Comparison of ENCODE assay signal across 8 cellular contexts in the genomic region with DNA sequence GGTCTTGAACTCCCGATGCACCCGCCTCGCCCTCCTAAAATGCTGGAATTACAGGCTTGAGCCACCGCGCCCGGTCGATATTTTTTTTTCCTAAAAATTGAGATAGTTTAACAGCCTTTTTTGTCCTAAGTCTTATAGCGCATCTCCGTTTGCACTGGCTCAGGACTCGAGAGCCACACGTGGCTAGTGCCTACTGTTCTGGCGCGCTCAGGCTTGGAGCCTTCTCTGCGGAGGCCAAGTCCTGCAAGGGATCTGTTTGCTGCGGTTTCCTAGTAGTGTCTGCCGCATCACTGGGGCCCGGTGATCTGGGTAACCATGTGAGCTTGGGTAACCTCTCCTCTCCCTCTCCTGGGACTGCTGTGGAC. TPM values are rescaled to one million over a fixed set of nuclear protein-coding genes. Genes with fewer than 3 reads are reported as not detected.
DNase-seq lines count a peak whose midpoint lies in the region; ATAC-seq, FAIRE-seq and TF ChIP-seq lines count a peak whose summit lies in the region.

No MANE protein-coding gene starts in this region.

- H3K9me3 Mint-ChIP-seq in CD4-positive, alpha-beta memory T cell = no peaks in the 10 kb centered on the region

- peak overlapping the region; percentile 69 to 82 for H3K4me3 ChIP-seq in CD4-positive, alpha-beta memory T cell (ENCODE audit: low read length in 2 of 2)
- H3K4me3 ChIP-seq in MM.1S (ENCODE audit: low read length) (peak overlapping the region; percentile 99), muscle layer of colon (ENCODE audit: low read depth in 1 of 2, low read length in 2 of 2) (peak overlapping the region in 1 of 2 donors; percentile 94)

- peak overlapping the region; percentile 83 to 98 (median 88) for H3K4me3 Mint-ChIP-seq in CD4-positive, alpha-beta memory T cell

- H3K36me3 Mint-ChIP-seq in CD4-positive, alpha-beta memory T cell = peaks cover 11 to 28% of the 10 kb centered on the region in 2 donors

- H3K79me2 ChIP-seq in MM.1S (ENCODE audit: low read length) = peaks cover 43% of the 10 kb centered on the region

- DNase-seq in CD4-positive, alpha-beta memory T cell = peak in 2 of 5 donors; percentile 3 to 41
- DNase-seq in MM.1S = no peak
- no peak for DNase-seq in NCI-H1694 treated with DMSO at 0.1 percent for 48 hours (lab: John Stamatoyannopoulos, UW)
- no peak for DNase-seq in GM19239 (ENCODE audit: insufficient read length, low spot score)

- H2AFZ ChIP-seq in MM.1S (ENCODE audit: low read length) = peak overlapping the region; percentile 67

- no peaks in the 10 kb centered on the region for H3K9me3 ChIP-seq in CD4-positive, alpha-beta memory T cell (ENCODE audit: control insufficient read depth in 1 of 2, low read length in 2 of 2)
- H3K9me3 ChIP-seq in MM.1S (replicated peaks; ENCODE audit: insufficient read depth, low read length) = no peaks in the 10 kb centered on the region
- no peaks in the 10 kb centered on the region for H3K9me3 ChIP-seq in muscle layer of colon (ENCODE audit: low read length)

- H3K9me2 ChIP-seq in MM.1S (replicated peaks; ENCODE audit: insufficient read depth, low read length) = no peaks in the 10 kb centered on the region

- ATAC-seq in GM19035 (IDR thresholded peaks at IDR 0.05; ENCODE audit: unreplicated experiment) = no peak
- no peak for ATAC-seq in GM21717 (IDR thresholded peaks at IDR 0.05; ENCODE audit: unreplicated experiment)

- H4K20me1 ChIP-seq in MM.1S (ENCODE audit: insufficient read depth, low read length) = no peaks in the 10 kb centered on the region

- H3K4me2 ChIP-seq in MM.1S (ENCODE audit: low read depth, low read length) = peak overlapping the region; percentile 68

- no peak for FAIRE-seq in GM19239 (lab: Jason Lieb, UNC)

- intact Hi-C loops in CD4-positive, alpha-beta memory T cell (cut with micrococcal nuclease) = no loop called here

- H3F3A ChIP-seq in MM.1S (ENCODE audit: insufficient read depth, low read length) = no peaks in the 10 kb centered on the region

- H3K4me1 Mint-ChIP-seq in CD4-positive, alpha-beta memory T cell = peaks cover 26 to 46% (median 37%) of the 10 kb centered on the region in 4 donors

- peak overlapping the region; percentile 81 to 97 (median 95) for H3K27ac Mint-ChIP-seq in CD4-positive, alpha-beta memory T cell

- peaks cover 23% of the 10 kb centered on the region for H3K36me3 ChIP-seq in CD4-positive, alpha-beta memory T cell (ENCODE audit: insufficient read depth, low read length)
- H3K36me3 ChIP-seq in MM.1S (replicated peaks; ENCODE audit: insufficient read depth, low read length) = no peaks in the 10 kb centered on the region
- H3K36me3 ChIP-seq in muscle layer of colon (ENCODE audit: insufficient read depth, low read length) = peaks cover 35% of the 10 kb centered on the region

- H3K27me3 Mint-ChIP-seq in CD4-positive, alpha-beta memory T cell = no peaks in the 10 kb centered on the region

- POLR2A ChIA-PET in CD4-positive, alpha-beta memory T cell (lab: Charles Lee; ENCODE audit: partially characterized antibody) = interaction anchor here (0.9 to 6.7 kb wide), 10 partner anchors 9 to 640 kb away, joined by 3 to 126 read pairs (median 6); a partner anchor contains a TSS

- TF ChIP-seq CTCF in MM.1S (IDR thresholded peaks at IDR 0.05; ENCODE audit: low read length) = no peak

- H3K4me1 ChIP-seq in CD4-positive, alpha-beta memory T cell (ENCODE audit: insufficient read depth, low read length) = peaks cover 38% of the 10 kb centered on the region
- peaks cover 8% of the 10 kb centered on the region; the same call in 1 of the 2 replicates for H3K4me1 ChIP-seq in MM.1S (ENCODE audit: low read length)
- H3K4me1 ChIP-seq in muscle layer of colon (ENCODE audit: insufficient read depth, low read length) = peaks cover 39% of the 10 kb centered on the region

- H3K27me3 ChIP-seq in CD4-positive, alpha-beta memory T cell (ENCODE audit: insufficient read depth, low read length) = no peaks in the 10 kb centered on the region
- no peaks in the 10 kb centered on the region for H3K27me3 ChIP-seq in MM.1S (replicated peaks; ENCODE audit: insufficient read depth, low read length)
- H3K27me3 ChIP-seq in muscle layer of colon (ENCODE audit: control insufficient read depth in 1 of 2, insufficient read depth in 2 of 2, low read length in 2 of 2) = no peaks in the 10 kb centered on the region

- H3K9ac ChIP-seq in MM.1S (ENCODE audit: low read length) (peak overlapping the region; percentile 94; the same call in 1 of the 2 replicates), muscle layer of colon (ENCODE audit: low read length) (peak overlapping the region; percentile 44)

- H3K27ac ChIP-seq in CD4-positive, alpha-beta memory T cell (ENCODE audit: low read depth, low read length) = peak overlapping the region; percentile 93
- H3K27ac ChIP-seq in MM.1S (ENCODE audit: low read length) (no peak overlapping the region; the same call in 1 of the 2 replicates), cingulate gyrus (ENCODE audit: low read depth, low read length) (peak overlapping the region; percentile 87), muscle layer of colon (ENCODE audit: low read depth, low read length) (peak overlapping the region; percentile 94)

- CTCF ChIA-PET in CD4-positive, alpha-beta memory T cell (lab: Charles Lee; ENCODE audit: partially characterized antibody) = interaction anchor here (1.2 kb wide), 1 partner anchor 142 kb away, joined by 4 read pairs; no protein-coding TSS in a partner anchor

RNA-seq across cellular contexts. Expression of a gene that starts 0.8 kb away (rescaled TPM):
- 10 to 100 TPM; 44.0 to 53.7 TPM for total RNA-seq in CD4-positive, alpha-beta memory T cell
- polyA plus RNA-seq in CD4-positive, alpha-beta memory T cell = 10 to 100 TPM; 29.0 to 29.5 TPM

RNA-seq across cellular contexts. Expression of a gene that starts 39.9 kb away (rescaled TPM):
- total RNA-seq in CD4-positive, alpha-beta memory T cell = 10 to 100 TPM; 34.7 to 35.6 TPM
- polyA plus RNA-seq in CD4-positive, alpha-beta memory T cell = 10 to 100 TPM; 26.4 to 27.0 TPM

RNA-seq across cellular contexts. Expression of a gene that starts 44.9 kb away (rescaled TPM):
- total RNA-seq in CD4-positive, alpha-beta memory T cell = 1 to 10 TPM; 2.9 to 3.6 TPM
- polyA plus RNA-seq in CD4-positive, alpha-beta memory T cell = 1 to 10 TPM; 2.5 to 2.6 TPM

RNA-seq across cellular contexts. Expression of a gene that starts 53.2 kb away (rescaled TPM):
- 10 to 100 TPM; 34.5 to 34.6 TPM for total RNA-seq in CD4-positive, alpha-beta memory T cell
- 10 to 100 TPM; 28.4 to 52.6 TPM for polyA plus RNA-seq in CD4-positive, alpha-beta memory T cell
